19 cellular contexts compared by ENCODE assay signal in the genomic region with DNA sequence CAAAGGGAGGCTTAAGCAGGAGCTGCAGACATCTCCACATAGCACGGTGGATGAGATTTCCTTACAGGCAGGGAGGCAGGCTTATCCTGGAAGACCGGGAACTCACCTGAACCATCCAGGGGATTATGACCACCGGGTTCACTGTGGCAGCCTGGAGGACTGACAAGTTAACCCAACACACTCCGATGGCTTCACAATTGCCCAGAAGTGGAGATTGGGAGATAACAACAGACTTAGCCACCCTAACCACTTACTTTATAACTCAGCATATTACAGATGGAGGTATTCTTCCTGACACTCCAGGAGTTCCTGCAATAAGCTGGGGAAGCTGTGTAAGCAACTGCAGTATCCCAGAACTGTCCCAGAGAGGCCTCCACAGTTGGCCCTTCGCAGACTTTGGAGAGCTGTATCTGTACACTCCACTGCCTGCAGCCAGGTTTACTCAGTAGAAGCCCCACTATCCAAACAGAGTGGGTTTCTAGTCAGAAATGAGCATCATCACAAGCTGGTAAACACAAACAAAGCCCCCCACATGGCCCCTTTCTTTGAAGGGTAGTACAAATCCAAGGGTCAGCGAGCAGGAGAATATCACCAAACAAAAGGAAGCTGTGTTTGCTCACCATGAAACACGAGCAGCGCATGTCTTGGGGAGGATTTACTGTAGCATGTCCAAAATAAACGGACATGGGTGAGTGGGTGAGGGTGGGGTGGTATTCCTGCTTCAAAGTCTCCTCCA.
DNase-seq lines count a peak whose midpoint lies in the region; ATAC-seq, FAIRE-seq and TF ChIP-seq lines count a peak whose summit lies in the region.
"Had no signal": no experiment of that assay in that cellular context is flagged by ENCODE, and none has a peak within 500 bp of the region (broad histone marks: within the 10 kb centered on the region; RNA-seq: fewer than 3 reads in every experiment).

No MANE protein-coding gene starts in this region.

- no peak overlapping the region for H3K4me3 Mint-ChIP-seq in stimulated activated naive CD8-positive, alpha-beta T cell treated with anti-CD3 and anti-CD28 coated beads, Interleukin-15, amount 100 ng/mL, for 72 hours
- H3K4me3 Mint-ChIP-seq: activated naive CD8-positive, alpha-beta T cell treated with anti-CD3 and anti-CD28 coated beads for 36 hours; activated T-helper 1 cell treated with anti-CD3 and anti-CD28 coated beads, Interleukin-12 subunit alpha, Interleukin-12 subunit beta, Interleukin-2, Interleukin-4 antibody, amounts not matched to agents 30 ng/mL and 10 ng/mL and 1 ng/mL, durations not matched to agents 14 hours and 24 hours and 36 hours had no signal

- no peak overlapping the region for H2BK120ac ChIP-seq in H1 (replicated peaks; ENCODE audit: low read depth, low read length)

- no peak for ATAC-seq in stimulated activated naive CD8-positive, alpha-beta T cell treated with anti-CD3 and anti-CD28 coated beads, Interleukin-15, amount 100 ng/mL, for 72 hours

- no peaks in the 10 kb centered on the region for H3K9me3 Mint-ChIP-seq in stimulated activated naive CD8-positive, alpha-beta T cell treated with anti-CD3 and anti-CD28 coated beads, Interleukin-15, amount 100 ng/mL, for 72 hours
- H3K9me3 Mint-ChIP-seq: activated naive CD8-positive, alpha-beta T cell treated with anti-CD3 and anti-CD28 coated beads for 36 hours; activated T-helper 1 cell treated with anti-CD3 and anti-CD28 coated beads, Interleukin-12 subunit alpha, Interleukin-12 subunit beta, Interleukin-2, Interleukin-4 antibody, amounts not matched to agents 30 ng/mL and 10 ng/mL and 1 ng/mL, durations not matched to agents 14 hours and 24 hours and 36 hours had no signal

- H3K9me3 ChIP-seq in H1 (ENCODE audit: insufficient read depth in 2 of 2, low read depth in 1 of 2, low read length in 1 of 2): no peaks in the 10 kb centered on the region
- H3K9me3 ChIP-seq in adrenal gland (replicated peaks in 1 of 3): no peaks in the 10 kb centered on the region
- H3K9me3 ChIP-seq: neutrophil had no signal

- CTCF ChIA-PET in H1 (lab: Charles Lee; ENCODE audit: partially characterized antibody): interaction anchor here (0.6 to 2.1 kb wide), 5 partner anchors 9 to 633 kb away, joined by 3 to 6 read pairs (median 3); no protein-coding TSS in a partner anchor

- no peak overlapping the region for H3K27ac Mint-ChIP-seq in stimulated activated naive CD8-positive, alpha-beta T cell treated with anti-CD3 and anti-CD28 coated beads, Interleukin-15, amount 100 ng/mL, for 72 hours
- H3K27ac Mint-ChIP-seq: activated naive CD8-positive, alpha-beta T cell treated with anti-CD3 and anti-CD28 coated beads for 36 hours; activated T-helper 1 cell treated with anti-CD3 and anti-CD28 coated beads, Interleukin-12 subunit alpha, Interleukin-12 subunit beta, Interleukin-2, Interleukin-4 antibody, amounts not matched to agents 30 ng/mL and 10 ng/mL and 1 ng/mL, durations not matched to agents 14 hours and 24 hours and 36 hours had no signal

- DNase-seq in COLO668 (lab: John Stamatoyannopoulos, UW; ENCODE audit: unreplicated experiment) (peak; percentile 56), NCI-H2029 (lab: John Stamatoyannopoulos, UW) (peak; percentile 69), H1 (ENCODE audit: low read depth in 1 of 2, low spot score in 2 of 2) (no peak), retina (peak; percentile 11), adrenal gland (no peak), DMS153 (lab: John Stamatoyannopoulos, UW) (no peak), NCI-H446 (lab: John Stamatoyannopoulos, UW) (no peak)
- DNase-seq in stimulated activated naive CD8-positive, alpha-beta T cell treated with anti-CD3 and anti-CD28 coated beads, Interleukin-15, amount 100 ng/mL, for 72 hours: no peak
- DNase-seq: activated naive CD8-positive, alpha-beta T cell treated with anti-CD3 and anti-CD28 coated beads for 36 hours; GF-D8; MV-4-11; NCI-H2171; SHP77; stimulated activated CD4-positive, alpha-beta T cell treated with anti-CD3 and anti-CD28 coated beads, Interleukin-2, amount 100 ng/mL, for 48 hours had no signal

- intact Hi-C loops in adrenal gland (cut with DNase I): loop anchor here in 1 of 2 donors (10.0 kb wide), 1 partner anchor 66 kb away; no protein-coding TSS in a partner anchor

- no peaks in the 10 kb centered on the region; the same call in 1 of the 2 replicates for H3K23me2 ChIP-seq in H1 (ENCODE audit: low read depth, low read length)

- no peak overlapping the region for H4K5ac ChIP-seq in H1 (ENCODE audit: insufficient read length, low read depth, low read length)

- no peaks in the 10 kb centered on the region for H3K79me2 ChIP-seq in H1 (ENCODE audit: control insufficient read depth in 1 of 2, insufficient read depth in 2 of 2, low read length in 2 of 2)

- TF ChIP-seq POLR2A in H1 (IDR thresholded peaks at IDR 0.05; ENCODE audit: control extremely low read depth in 1 of 2, low read depth in 2 of 2, low read length in 2 of 2) (no peak), adrenal gland (IDR thresholded peaks at IDR 0.05) (no peak)

- H4K91ac ChIP-seq in H1 (replicated peaks; ENCODE audit: insufficient read length, low read length): no peak overlapping the region

- H2BK15ac ChIP-seq in H1 (ENCODE audit: low read length): no peak overlapping the region

- H4K20me1 ChIP-seq in H1 (replicated peaks in 1 of 2; ENCODE audit: control insufficient read depth in 1 of 2, insufficient read depth in 2 of 2, low read length in 2 of 2): no peaks in the 10 kb centered on the region

- no peak for TF ChIP-seq EP300 in H1 (IDR thresholded peaks at IDR 0.05; ENCODE audit: borderline replicate concordance in 1 of 2, low read depth in 2 of 2, low read length in 2 of 2)

- H3K4me1 Mint-ChIP-seq in stimulated activated naive CD8-positive, alpha-beta T cell treated with anti-CD3 and anti-CD28 coated beads, Interleukin-15, amount 100 ng/mL, for 72 hours: no peaks in the 10 kb centered on the region
- H3K4me1 Mint-ChIP-seq: activated naive CD8-positive, alpha-beta T cell treated with anti-CD3 and anti-CD28 coated beads for 36 hours had no signal

- no peak overlapping the region for H2BK5ac ChIP-seq in H1 (ENCODE audit: low read depth, low read length)

- POLR2A ChIA-PET in H1 (lab: Charles Lee; ENCODE audit: partially characterized antibody): no interaction called here

- H3K4me1 ChIP-seq in H1 (replicated peaks in 1 of 4; ENCODE audit: control insufficient read depth in 3 of 4, insufficient read depth in 4 of 4, low read length in 3 of 4) (no peaks in the 10 kb centered on the region), adrenal gland (replicated peaks in 1 of 2) (no peaks in the 10 kb centered on the region)

- peak overlapping the region; percentile 81; the same call in 1 of the 2 replicates for H2AFZ ChIP-seq in H1 (ENCODE audit: low read length)

- H3K27me3 Mint-ChIP-seq in stimulated activated naive CD8-positive, alpha-beta T cell treated with anti-CD3 and anti-CD28 coated beads, Interleukin-15, amount 100 ng/mL, for 72 hours: no peaks in the 10 kb centered on the region
- H3K27me3 Mint-ChIP-seq: activated naive CD8-positive, alpha-beta T cell treated with anti-CD3 and anti-CD28 coated beads for 36 hours had no signal

- no peaks in the 10 kb centered on the region; the same call in 1 of the 2 replicates for H3K79me1 ChIP-seq in H1 (ENCODE audit: low read depth, low read length)

- H3K27ac ChIP-seq in H1 (ENCODE audit: low read depth, low read length) (no peak overlapping the region), adrenal gland (no peak overlapping the region)
- H3K27ac ChIP-seq: brain microvascular endothelial cell, HL-60, neutrophil had no signal

- peak overlapping the region; percentile 57; the same call in 1 of the 2 replicates for H4K8ac ChIP-seq in H1 (ENCODE audit: extremely low read depth, insufficient read depth, low read length)

- H3K23ac ChIP-seq in H1 (ENCODE audit: insufficient read length): no peak overlapping the region

- H3K9ac ChIP-seq in H1 (replicated peaks in 1 of 4; ENCODE audit: extremely low read depth in 1 of 4, low read depth in 3 of 4, low read length in 3 of 4): no peak overlapping the region; a peak in 1 of 7 replicates

- no peak overlapping the region for H2BK20ac ChIP-seq in H1 (ENCODE audit: low read length)

- H2BK12ac ChIP-seq in H1 (ENCODE audit: low read depth, low read length): no peak overlapping the region

- no peak overlapping the region for H3K18ac ChIP-seq in H1 (ENCODE audit: extremely low read depth, low read length)

- no peak for TF ChIP-seq CTCF in H1 (IDR thresholded peaks at IDR 0.05; ENCODE audit: control extremely low read depth in 1 of 3, insufficient read depth in 1 of 3, low read depth in 1 of 3, low read length in 3 of 3)
- TF ChIP-seq CTCF in adrenal gland (IDR thresholded peaks at IDR 0.05): no peak

- H3K4ac ChIP-seq in H1 (replicated peaks; ENCODE audit: insufficient read length, low read depth, low read length): no peak overlapping the region

- 91% methylated on average over 9 of the region's 9 CpGs; no CpG with 5 or more reads in 1 of the 2 experiments for WGBS in H1 (ENCODE audit: extremely low coverage in 1 of 2, insufficient coverage in 1 of 2, insufficient read length in 1 of 2, insufficient replicate concordance in 2 of 2, low coverage in 1 of 2, low lambda C conversion rate in 2 of 2, missing lambda C conversion rate in 1 of 2), 2 experiments
- WGBS in adrenal gland, 4 donors: 78 to 89% (median 82%) methylated on average over 8 to 9 of the region's 9 CpGs

- no peak overlapping the region for H3K56ac ChIP-seq in H1 (replicated peaks; ENCODE audit: insufficient read length, low read depth, low read length)

- no peak overlapping the region for H2AK5ac ChIP-seq in H1 (ENCODE audit: low read depth, low read length)

- H3K4me3 ChIP-seq in H1 (ENCODE audit: extremely low read depth in 1 of 4, insufficient read depth in 2 of 4, low read depth in 3 of 4, low read length in 4 of 4) (no peak overlapping the region), adrenal gland (no peak overlapping the region)

- H3K14ac ChIP-seq in H1 (ENCODE audit: insufficient read length): no peak overlapping the region

- H3K36me3 ChIP-seq in H1 (ENCODE audit: control insufficient read depth in 2 of 4, insufficient read depth in 4 of 4, low read length in 3 of 4) (no peaks in the 10 kb centered on the region), adrenal gland (replicated peaks in 1 of 2) (no peaks in the 10 kb centered on the region)
- H3K36me3 ChIP-seq: brain microvascular endothelial cell, neutrophil had no signal

- H3K27me3 ChIP-seq in H1 (replicated peaks in 1 of 4; ENCODE audit: control insufficient read depth in 3 of 4, extremely low read depth in 1 of 4, insufficient read depth in 3 of 4, low read length in 3 of 4): no peaks in the 10 kb centered on the region
- H3K27me3 ChIP-seq in adrenal gland: no peaks in the 10 kb centered on the region
- H3K27me3 ChIP-seq: brain microvascular endothelial cell, neutrophil had no signal

- TF ChIP-seq RAD21 in H1 (IDR thresholded peaks at IDR 0.05 in 1 of 2, conservative IDR thresholded peaks at IDR 0.05 in 1 of 2; ENCODE audit: low read depth in 2 of 2, low read length in 2 of 2): no peak

- FAIRE-seq in H1 (lab: Jason Lieb, UNC): no peak
- FAIRE-seq: GM12891 had no signal

- H3K4me2 ChIP-seq in H1 (ENCODE audit: insufficient read depth in 1 of 2, low read depth in 2 of 2, low read length in 2 of 2): no peak overlapping the region

TF ChIP-seq in H1, 55 proteins besides CTCF, POLR2A, EP300 and RAD21 (continues in another document):
- TF ChIP-seq TCF12 (IDR thresholded peaks at IDR 0.05; ENCODE audit: low read depth, low read length) (no peak), RBBP5 (IDR thresholded peaks at IDR 0.05; ENCODE audit: borderline replicate concordance, low read depth, low read length) (no peak)

Comparison
In these comparisons a context has a peak if more than half of its experiments do, and no peak if none do; other contexts are left out.
1. DNase-seq: peak in COLO668 (single experiment), NCI-H2029 (single experiment) and retina (single experiment); none in H1 (0 of 2), adrenal gland (0 of 7), stimulated activated naive CD8-positive, alpha-beta T cell treated with anti-CD3 and anti-CD28 coated beads, Interleukin-15, amount 100 ng/mL, for 72 hours (0 of 2), DMS153 (single experiment) and NCI-H446 (0 of 2).